In the genomic region with DNA sequence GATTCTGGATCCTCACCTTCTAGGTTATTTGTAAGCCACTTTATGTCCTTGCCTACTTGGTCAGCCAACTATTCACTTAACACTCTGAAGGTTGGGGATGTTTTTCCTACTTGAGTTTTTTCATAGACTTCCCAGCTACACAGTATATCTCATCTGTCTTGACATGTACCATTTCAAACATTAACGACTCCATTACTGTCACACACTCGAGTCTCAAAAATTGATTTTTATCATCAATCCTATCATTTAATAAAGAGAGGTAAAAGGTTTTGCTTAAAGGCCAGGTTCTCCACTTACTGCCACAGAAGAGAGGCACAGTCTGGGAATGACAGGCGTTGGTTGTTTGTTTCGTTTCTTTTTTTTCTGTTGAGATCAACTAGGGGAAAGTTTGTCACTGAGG, we compare ENCODE assay signal across 27 cellular contexts. TPM values are rescaled to one million over a fixed set of nuclear protein-coding genes. Genes with fewer than 3 reads are reported as not detected.
"Had no signal": no experiment of that assay in that cellular context is flagged by ENCODE, and none has a peak within 500 bp of the region (broad histone marks: within the 10 kb centered on the region; RNA-seq: fewer than 3 reads in every experiment).

No MANE protein-coding gene starts in this region.

- H3K4me3 ChIP-seq: K562 had no signal

- DNase-seq: Kasumi-1; MM.1S; NCI-H1092; NCI-H1105 treated with DMSO at 0.1 percent for 48 hours; NCI-H1417 treated with DMSO at 0.1 percent for 48 hours; NCI-H146; NCI-H1694 treated with DMSO at 0.1 percent for 48 hours; NCI-H1930; NCI-H2081; NCI-H2107; NCI-H2227 treated with DMSO at 0.1 percent for 48 hours; NCI-H524; NCI-H69; NCI-H774; NK-92 treated with Interleukin-12 subunit alpha and Interleukin-12 subunit beta, amount 100 ng/mL, for 24 hours; PC-3; SHP77 had no signal

- H3K27ac Mint-ChIP-seq: IgD-negative memory B cell had no signal

- H3K4me1 Mint-ChIP-seq: IgD-negative memory B cell had no signal

- H3K36me3 Mint-ChIP-seq: IgD-negative memory B cell had no signal

- H3K27ac ChIP-seq: HL-60, KMS-11, RWPE1 had no signal

- ATAC-seq: K562, Panc1, PC-3 had no signal

- H3K27me3 Mint-ChIP-seq: IgD-negative memory B cell had no signal

- H3K4me3 Mint-ChIP-seq: IgD-negative memory B cell had no signal

- FAIRE-seq: HTR-8/SVneo, K562 had no signal

- H3K4me2 ChIP-seq: KMS-11 had no signal

RNA-seq across cellular contexts. Expression of gene LAMP5, which starts 38.2 kb away (rescaled TPM):
- total RNA-seq: K562, NCI-H460, OCI-LY7, PC-3, SK-MEL-5 had no signal
- polyA plus RNA-seq: K562 had no signal
